In genomic region chr2:237474931-237475703, GRCh38 we compare ENCODE assay signal across 8 cellular contexts. TPM values are rescaled to one million over a fixed set of nuclear protein-coding genes. Genes with fewer than 3 reads are reported as not detected.
DNase-seq lines count a peak whose midpoint lies in the region; ATAC-seq and TF ChIP-seq lines count a peak whose summit lies in the region.

No MANE protein-coding gene starts in this region.

- H3K4me1 ChIP-seq in endodermal cell (ENCODE audit: control insufficient read depth, insufficient read depth, low read length) = no peaks in the 10 kb centered on the region

- peak overlapping the region; percentile 66 for H3K27ac Mint-ChIP-seq in activated CD8-positive, alpha-beta memory T cell treated with anti-CD3 and anti-CD28 coated beads, Interleukin-2, amount 10 ng/mL, durations not matched to agents 7 days and 5 days
- peak overlapping the region; percentile 87 for H3K27ac Mint-ChIP-seq in endodermal cell
- H3K27ac Mint-ChIP-seq in mesothelial cell of epicardium = peak overlapping the region; percentile 93

- H3K9me3 ChIP-seq in endodermal cell (ENCODE audit: control insufficient read depth, low read length) = no peaks in the 10 kb centered on the region

- peak overlapping the region; percentile 72 for H3K4me3 Mint-ChIP-seq in activated CD8-positive, alpha-beta memory T cell treated with anti-CD3 and anti-CD28 coated beads, Interleukin-2, amount 10 ng/mL, durations not matched to agents 7 days and 5 days
- H3K4me3 Mint-ChIP-seq in endodermal cell (peak overlapping the region; percentile 77), mesothelial cell of epicardium (peak overlapping the region; percentile 81)

- peaks cover 8% of the 10 kb centered on the region for H3K4me1 Mint-ChIP-seq in activated CD8-positive, alpha-beta memory T cell treated with anti-CD3 and anti-CD28 coated beads, Interleukin-2, amount 10 ng/mL, durations not matched to agents 7 days and 5 days
- H3K4me1 Mint-ChIP-seq in endodermal cell = peaks cover 6% of the 10 kb centered on the region
- H3K4me1 Mint-ChIP-seq in mesothelial cell of epicardium = peaks cover 8% of the 10 kb centered on the region

- peak; percentile 84 for ATAC-seq in GM18868 (IDR thresholded peaks at IDR 0.05; ENCODE audit: unreplicated experiment)
- peak; percentile 86 for ATAC-seq in HG03097 (IDR thresholded peaks at IDR 0.05; ENCODE audit: low FRiP score, unreplicated experiment)
- peak; percentile 91 for ATAC-seq in activated CD8-positive, alpha-beta memory T cell treated with anti-CD3 and anti-CD28 coated beads, Interleukin-2, amount 10 ng/mL, durations not matched to agents 7 days and 5 days

- CTCF ChIA-PET in activated CD8-positive, alpha-beta memory T cell treated with anti-CD3 and anti-CD28 coated beads, Interleukin-2, amount 10 ng/mL, durations not matched to agents 7 days and 5 days (lab: Charles Lee) = interaction anchor here (0.8 to 6.1 kb wide), 20 partner anchors 9 to 389 kb away, joined by 3 to 128 read pairs (median 5); partner anchors contain the start of gene COPS8

- 1 to 6% methylated on average over 8 to 79 of the region's 79 CpGs for WGBS in endodermal cell (ENCODE audit: insufficient coverage in 1 of 2, insufficient read length in 1 of 2), 2 experiments

- no peaks in the 10 kb centered on the region for H3K36me3 Mint-ChIP-seq in activated CD8-positive, alpha-beta memory T cell treated with anti-CD3 and anti-CD28 coated beads, Interleukin-2, amount 10 ng/mL, durations not matched to agents 7 days and 5 days
- H3K36me3 Mint-ChIP-seq in endodermal cell (ENCODE audit: low read depth) (no peaks in the 10 kb centered on the region), mesothelial cell of epicardium (no peaks in the 10 kb centered on the region)

- peaks cover 31% of the 10 kb centered on the region for H3K27me3 Mint-ChIP-seq in activated CD8-positive, alpha-beta memory T cell treated with anti-CD3 and anti-CD28 coated beads, Interleukin-2, amount 10 ng/mL, durations not matched to agents 7 days and 5 days
- H3K27me3 Mint-ChIP-seq in endodermal cell (ENCODE audit: insufficient read depth) = peaks cover 44% of the 10 kb centered on the region
- H3K27me3 Mint-ChIP-seq in mesothelial cell of epicardium (ENCODE audit: low read depth) = peaks cover 27% of the 10 kb centered on the region

- peaks cover 45% of the 10 kb centered on the region for H3K27me3 ChIP-seq in endodermal cell (ENCODE audit: control insufficient read depth, insufficient read depth, low read length, poor library complexity, severe bottlenecking)

- DNase-seq in AG10803 (ENCODE audit: low read depth) (peak; percentile 66), NCI-H748 (lab: John Stamatoyannopoulos, UW; ENCODE audit: unreplicated experiment) (peak; percentile 81), endodermal cell (peak; percentile 93), mesothelial cell of epicardium (ENCODE audit: low spot score in 2 of 2, unreplicated experiment in 2 of 2) (peak; percentile 89 to 92)
- DNase-seq in activated CD8-positive, alpha-beta memory T cell treated with anti-CD3 and anti-CD28 coated beads, Interleukin-2, amount 10 ng/mL, durations not matched to agents 7 days and 5 days = peak; percentile 76
- peak; percentile 54 to 63 for DNase-seq in stimulated activated CD8-positive, alpha-beta memory T cell treated with anti-CD3 and anti-CD28 coated beads, Interleukin-15, amount 100 ng/mL, for 4 hours (ENCODE audit: low read depth in 2 of 2)

- no peaks in the 10 kb centered on the region for H3K36me3 ChIP-seq in endodermal cell (ENCODE audit: control insufficient read depth, insufficient read depth, low read length)

- H3K4me3 ChIP-seq in AG10803 (ENCODE audit: low read length) (peak overlapping the region; percentile 70), endodermal cell (ENCODE audit: low read length) (peak overlapping the region; percentile 86)

- peak overlapping the region; percentile 41 for H3K9ac ChIP-seq in endodermal cell (ENCODE audit: extremely low read depth, low read length, poor library complexity, severe bottlenecking)

- peak overlapping the region; percentile 71 for H3K27ac ChIP-seq in endodermal cell (ENCODE audit: low read depth, low read length)

- no peaks in the 10 kb centered on the region for H3K9me3 Mint-ChIP-seq in activated CD8-positive, alpha-beta memory T cell treated with anti-CD3 and anti-CD28 coated beads, Interleukin-2, amount 10 ng/mL, durations not matched to agents 7 days and 5 days (ENCODE audit: low read depth)
- H3K9me3 Mint-ChIP-seq in endodermal cell (no peaks in the 10 kb centered on the region), mesothelial cell of epicardium (no peaks in the 10 kb centered on the region)

- TF ChIP-seq CTCF in AG10803 (conservative IDR thresholded peaks at IDR 0.05; ENCODE audit: low read length) = peak; percentile 56
- TF ChIP-seq CTCF in endodermal cell (conservative IDR thresholded peaks at IDR 0.05) = peak; percentile 89
- TF ChIP-seq CTCF in mesothelial cell of epicardium (IDR thresholded peaks at IDR 0.05; ENCODE audit: unreplicated experiment) = peak; percentile 90

RNA-seq across cellular contexts. Expression of gene MLPH, which starts 11.9 kb away (rescaled TPM):
- total RNA-seq in activated CD8-positive, alpha-beta memory T cell treated with anti-CD3 and anti-CD28 coated beads, Interleukin-2, amount 10 ng/mL, durations not matched to agents 7 days and 5 days = not detected
- total RNA-seq in endodermal cell = 1 to 10 TPM in 1 of 2 donors, under 1 TPM in 1; 0.75 to 1.0 TPM
- 1.1 TPM for polyA plus RNA-seq in endodermal cell (2013, experiment 1 of 2)
- 0.58 TPM for polyA plus RNA-seq in endodermal cell (2013, experiment 2 of 2)
- total RNA-seq in mesothelial cell of epicardium = 6.1 to 7.7 TPM (median 7.5 TPM) in 3 replicates

Comparison
In these comparisons a context has a peak if more than half of its experiments do, and no peak if none do; other contexts are left out.
1. Peak in every context shown above with its lines: DNase-seq, ATAC-seq, H3K4me3 ChIP-seq and H3K27ac ChIP-seq.